12 cellular contexts compared by ENCODE assay signal in the genomic region with DNA sequence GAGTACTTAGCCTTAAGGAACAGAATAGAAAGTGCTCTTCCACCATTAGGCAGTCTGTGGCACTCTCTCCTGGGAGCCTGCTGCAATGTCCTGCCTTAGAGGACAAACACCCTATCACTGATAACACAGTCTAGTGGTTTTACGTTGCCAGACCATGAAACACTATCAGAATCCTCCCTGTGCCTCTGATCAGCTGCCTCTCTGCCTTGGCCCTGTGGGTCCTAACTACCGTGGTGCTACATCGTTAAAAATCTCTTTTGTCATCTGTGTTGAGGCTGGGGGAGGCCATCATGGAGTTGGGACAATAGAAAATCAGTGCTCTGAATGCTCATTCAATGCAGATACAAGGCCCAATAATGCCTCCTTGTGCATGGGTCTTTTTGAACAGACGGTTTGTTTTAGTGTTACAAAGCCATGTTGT. TPM values are rescaled to one million over a fixed set of nuclear protein-coding genes. Genes with fewer than 3 reads are reported as not detected.
DNase-seq lines count a peak whose midpoint lies in the region; ATAC-seq and TF ChIP-seq lines count a peak whose summit lies in the region.
"Had no signal": no experiment of that assay in that cellular context is flagged by ENCODE, and none has a peak within 500 bp of the region (broad histone marks: within the 10 kb centered on the region; RNA-seq: fewer than 3 reads in every experiment).

No MANE protein-coding gene starts in this region.

- H3K27ac ChIP-seq in HEK293 (ENCODE audit: extremely low read depth, low read depth, low read length) (no peak overlapping the region), body of pancreas (no peak overlapping the region)

- CTCF ChIA-PET in HEK293 (lab: Yijun Ruan, JAX) = no interaction called here

- WGBS in body of pancreas, 2 donors = 73 to 74% methylated on average over 4 of the region's 4 CpGs

- TF ChIP-seq CTCF in HEK293 (tag by site-specific recombination; IDR thresholded peaks at IDR 0.05) = no peak; the same call in 1 of the 2 replicates
- TF ChIP-seq CTCF in body of pancreas (IDR thresholded peaks at IDR 0.05) = peak in 3 of 7 experiments; percentile 14 to 41 (median 20)
- peak; percentile 5 for TF ChIP-seq CTCF in retinal pigment epithelial cell (conservative IDR thresholded peaks at IDR 0.05; ENCODE audit: low read depth, low read length)

- POLR2A ChIA-PET in HEK293 (lab: Yijun Ruan, JAX) = no interaction called here

- H3K9me3 ChIP-seq in HEK293 (ENCODE audit: control insufficient read depth, insufficient read depth, low read depth, low read length) = no peaks in the 10 kb centered on the region
- H3K9me3 ChIP-seq in body of pancreas = no peaks in the 10 kb centered on the region

- DNase-seq in body of pancreas (peak in 1 of 4 donors; percentile 42), left ventricle myocardium superior (no peak), retinal pigment epithelial cell (ENCODE audit: low read depth) (no peak), NCI-H1048 (lab: John Stamatoyannopoulos, UW) (no peak), NCI-H446 treated with DMSO at 0.1 percent for 48 hours (lab: John Stamatoyannopoulos, UW) (no peak)
- DNase-seq: NCI-H510A treated with DMSO at 0.1 percent for 48 hours, RPMI8226, T-helper 2 cell had no signal

- no peaks in the 10 kb centered on the region for H3K36me3 ChIP-seq in HEK293 (ENCODE audit: control insufficient read depth in 2 of 2, insufficient read depth in 1 of 2, low read length in 2 of 2)
- H3K36me3 ChIP-seq in body of pancreas (replicated peaks in 1 of 2; ENCODE audit: insufficient read depth in 1 of 2, low read depth in 2 of 2) = no peaks in the 10 kb centered on the region

- no peak for TF ChIP-seq POLR2A in body of pancreas (IDR thresholded peaks at IDR 0.05)

- H3K27me3 ChIP-seq in body of pancreas = no peaks in the 10 kb centered on the region

- intact Hi-C loops in body of pancreas (cut with DNase I) = no loop called here
- intact Hi-C loops in left ventricle myocardium superior (cut with micrococcal nuclease) = no loop called here

- peak; percentile 53 for ATAC-seq in body of pancreas
- ATAC-seq in left ventricle myocardium superior = peak; percentile 74
- no peak for ATAC-seq in GM19467 (IDR thresholded peaks at IDR 0.05; ENCODE audit: unreplicated experiment)
- ATAC-seq in GM19328 (IDR thresholded peaks at IDR 0.05; ENCODE audit: unreplicated experiment) = no peak
- ATAC-seq: HCT116 had no signal

- H3K4me3 ChIP-seq in HEK293 (ENCODE audit: low read depth, low read length) (no peak overlapping the region), body of pancreas (no peak overlapping the region), retinal pigment epithelial cell (ENCODE audit: low read length) (no peak overlapping the region)

- H3K4me1 ChIP-seq in HEK293 (ENCODE audit: control insufficient read depth, insufficient read depth, low read length) = peaks cover 23% of the 10 kb centered on the region
- no peaks in the 10 kb centered on the region for H3K4me1 ChIP-seq in body of pancreas

TF ChIP-seq in HEK293, 187 proteins besides CTCF, POLR2A, EP300 and RAD21:
- TF ChIP-seq TRIM28 (IDR thresholded peaks at IDR 0.05; ENCODE audit: borderline replicate concordance, low read length) (0 out of 2 replicates have a peak, but pooled peaks have one; percentile 19), ZNF121 (tag by site-specific recombination; IDR thresholded peaks at IDR 0.05) (0 out of 2 replicates have a peak, but pooled peaks have one; percentile 12), ZFP41 (tag by site-specific recombination; IDR thresholded peaks at IDR 0.05; ENCODE audit: borderline replicate concordance) (no peak)
- TF ChIP-seq, protein P1, sequence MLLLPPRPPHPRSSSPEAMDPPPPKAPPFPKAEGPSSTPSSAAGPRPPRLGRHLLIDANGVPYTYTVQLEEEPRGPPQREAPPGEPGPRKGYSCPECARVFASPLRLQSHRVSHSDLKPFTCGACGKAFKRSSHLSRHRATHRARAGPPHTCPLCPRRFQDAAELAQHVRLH (tag by site-specific recombination; IDR thresholded peaks at IDR 0.05) = 0 out of 2 replicates have a peak, but pooled peaks have one; percentile 9
TF ChIP-seq in HEK293: peak in this region for 3.

RNA-seq across cellular contexts. Expression of a gene that starts 11.9 kb away (rescaled TPM):
- 10 to 100 TPM in 1 of 2 donors, 1 to 10 TPM in 1; 8.6 to 31.3 TPM for total RNA-seq in body of pancreas
- total RNA-seq in left ventricle myocardium superior = 24.9 TPM

Comparison
In these comparisons a context has a peak if more than half of its experiments do, and no peak if none do; other contexts are left out.
1. ATAC-seq: peak in body of pancreas (single experiment) and left ventricle myocardium superior (single experiment); none in GM19467 (single experiment) and GM19328 (single experiment).